18 cellular contexts compared by ENCODE assay signal in the genomic region with DNA sequence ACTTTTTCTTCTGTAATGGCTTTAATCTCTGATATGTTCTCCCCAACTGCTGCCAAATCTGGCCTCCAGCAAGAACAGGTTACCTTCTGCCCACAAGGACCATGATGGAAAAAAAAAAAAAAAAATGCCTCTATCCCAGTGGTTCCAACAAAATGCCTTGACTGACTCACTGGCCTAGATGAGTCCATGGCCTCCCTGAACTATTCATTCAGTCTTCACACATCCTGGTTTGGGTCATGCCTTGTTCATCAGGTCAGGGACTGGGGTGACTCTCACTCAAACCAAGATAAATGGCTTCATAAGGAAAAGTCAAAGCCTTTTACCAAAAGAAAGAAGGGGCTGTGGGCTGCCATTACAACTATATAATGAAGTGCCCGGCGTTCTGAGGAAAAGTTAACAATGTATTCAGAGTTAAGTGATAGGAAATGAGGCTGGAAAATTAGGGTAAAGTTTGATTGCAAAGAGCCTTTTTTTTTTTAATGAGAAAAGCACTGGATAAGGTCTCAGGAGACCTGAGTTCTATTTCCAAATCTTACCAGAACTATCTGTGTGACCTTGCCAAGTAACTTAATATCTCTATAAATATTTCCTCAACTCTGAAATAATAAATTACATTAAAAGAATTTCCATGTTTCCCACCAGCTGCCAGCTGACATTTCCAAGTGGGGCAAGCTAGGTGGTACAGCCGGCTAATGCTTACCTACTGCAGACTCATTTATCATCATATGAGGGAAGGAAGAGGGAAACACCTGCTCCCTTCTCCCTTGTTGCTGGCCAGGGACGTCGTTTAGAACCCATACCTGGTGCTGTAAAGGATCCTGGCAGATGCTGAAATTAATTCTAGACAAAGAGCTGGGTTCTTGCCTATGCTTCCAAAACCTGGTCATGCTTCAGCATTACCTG.
A peak's percentile ranks its signal among the peaks of the same experiment; 100 is the strongest.
DNase-seq lines count a peak whose midpoint lies in the region; ATAC-seq lines count a peak whose summit lies in the region.
"Had no signal": no experiment of that assay in that cellular context is flagged by ENCODE, and none has a peak within 500 bp of the region (broad histone marks: within the 10 kb centered on the region; RNA-seq: fewer than 3 reads in every experiment).

No MANE protein-coding gene starts in this region.

- ATAC-seq in GM19324 (IDR thresholded peaks at IDR 0.05; ENCODE audit: low FRiP score, unreplicated experiment): no peak
- ATAC-seq: activated CD4-positive, alpha-beta T cell treated with anti-CD3 and anti-CD28 coated beads for 36 hours; natural killer cell treated with Interleukin-12 subunit alpha and Interleukin-12 subunit beta and Interleukin-15 and Interleukin-18, amount 100 ng/mL, for 72 hours; stimulated activated naive CD8-positive, alpha-beta T cell treated with anti-CD3 and anti-CD28 coated beads, Interleukin-15, amount 100 ng/mL, for 72 hours had no signal

- DNase-seq in NCI-H748 (lab: John Stamatoyannopoulos, UW; ENCODE audit: unreplicated experiment) (peak; percentile 20), NCI-H748 treated with DMSO at 0.1 percent for 48 hours (lab: John Stamatoyannopoulos, UW) (no peak), NCI-H774 (lab: John Stamatoyannopoulos, UW) (peak; percentile 59), fibroblast of gingiva (ENCODE audit: low read depth) (peak; percentile 60), NCI-H187 (lab: John Stamatoyannopoulos, UW) (no peak)
- DNase-seq in stimulated activated CD4-positive, alpha-beta T cell treated with anti-CD3 and anti-CD28 coated beads, Interleukin-12 subunit alpha, Interleukin-12 subunit beta, amount 100 ng/mL, for 4 hours: no peak
- no peak for DNase-seq in effector CD8-positive, alpha-beta T cell (lab: John Stamatoyannopoulos, UW)
- DNase-seq: activated CD4-positive, alpha-beta T cell treated with anti-CD3 and anti-CD28 coated beads for 36 hours; activated CD8-positive, alpha-beta memory T cell treated with anti-CD3 and anti-CD28 coated beads, Interleukin-2, amount 50 U/mL, for 4 hours; activated gamma-delta T cell treated with Interleukin-2 at 50 U/mL for 16 hours; aorta; colonic mucosa; head of caudate nucleus; Kasumi-1; mesenchymal stem cell; stimulated activated naive CD8-positive, alpha-beta T cell treated with anti-CD3 and anti-CD28 coated beads, Interleukin-15, amount 100 ng/mL, for 72 hours had no signal

Comparison
In these comparisons a context has a peak if more than half of its experiments do, and no peak if none do; other contexts are left out.
1. DNase-seq: peak in NCI-H748 (single experiment), NCI-H774 (single experiment) and fibroblast of gingiva (single experiment); none in NCI-H748 treated with DMSO at 0.1 percent for 48 hours (single experiment), stimulated activated CD4-positive, alpha-beta T cell treated with anti-CD3 and anti-CD28 coated beads, Interleukin-12 subunit alpha, Interleukin-12 subunit beta, amount 100 ng/mL, for 4 hours (single experiment), effector CD8-positive, alpha-beta T cell (single experiment) and NCI-H187 (0 of 2).